ENCODE assay signal across 9 cellular contexts in genomic region chr4:43373201-43373600, GRCh38.
"Had no signal": no experiment of that assay in that cellular context is flagged by ENCODE, and none has a peak within 500 bp of the region (broad histone marks: within the 10 kb centered on the region; RNA-seq: fewer than 3 reads in every experiment).

No MANE protein-coding gene starts in this region.

- H3K4me3 ChIP-seq: GM23338 had no signal

- H3K27ac ChIP-seq: HL-60, KMS-11 had no signal

- H3K9ac ChIP-seq: KMS-11 had no signal

- FAIRE-seq: H1, H54, HepG2 had no signal

- DNase-seq: H9, HCEC 1CT, KBM-7 had no signal

- ATAC-seq: GM23338, HepG2 had no signal
